8 cellular contexts compared by ENCODE assay signal in the genomic region with DNA sequence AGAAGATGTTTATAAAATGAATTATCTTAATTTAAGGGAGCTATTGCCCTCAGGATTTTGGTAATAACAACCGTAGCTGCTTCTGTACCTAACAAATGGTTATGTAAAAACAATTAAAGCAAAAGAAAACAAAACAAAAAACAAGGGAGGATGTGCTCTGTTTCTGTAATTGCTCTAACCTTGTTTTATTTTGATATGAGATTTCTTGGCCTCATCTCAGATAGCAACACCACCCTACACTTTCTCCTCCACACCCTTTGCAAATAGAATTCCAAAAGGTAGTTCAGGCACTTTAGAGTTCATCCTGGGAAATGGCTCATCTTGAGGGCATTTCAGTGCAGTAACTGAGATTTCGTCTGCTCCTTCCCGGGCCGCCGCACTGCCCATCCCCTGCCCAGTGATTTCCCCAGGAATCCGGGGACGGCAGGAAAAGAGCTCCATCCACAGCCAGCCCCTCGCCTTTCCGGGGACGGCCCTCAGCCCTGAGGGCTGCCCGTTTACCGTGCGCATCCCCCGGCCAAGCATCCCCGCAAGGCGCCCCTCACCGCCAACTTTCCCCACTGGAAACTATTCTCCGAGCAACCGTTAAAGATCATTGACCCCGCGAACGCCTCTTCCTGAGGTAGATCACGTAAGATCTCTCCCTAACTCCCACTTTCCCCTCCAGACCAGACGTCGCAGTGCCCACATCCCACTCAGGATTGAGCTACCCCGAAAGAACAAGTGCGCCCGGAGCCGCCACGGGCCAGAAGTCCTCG.
DNase-seq lines count a peak whose midpoint lies in the region; ATAC-seq and TF ChIP-seq lines count a peak whose summit lies in the region.

No MANE protein-coding gene starts in this region.

- H3K4me3 Mint-ChIP-seq in stimulated activated effector memory CD8-positive, alpha-beta T cell treated with anti-CD3 and anti-CD28 coated beads, Interleukin-12 subunit alpha, Interleukin-12 subunit beta, amount 100 ng/mL, for 72 hours: peak overlapping the region; percentile 99

- peak overlapping the region; percentile 81 for H3K9ac ChIP-seq in BLaER1

- H3K9me3 Mint-ChIP-seq in stimulated activated effector memory CD8-positive, alpha-beta T cell treated with anti-CD3 and anti-CD28 coated beads, Interleukin-12 subunit alpha, Interleukin-12 subunit beta, amount 100 ng/mL, for 72 hours: no peaks in the 10 kb centered on the region

- peaks cover 43% of the 10 kb centered on the region for H3K27me3 ChIP-seq in BLaER1
- no peaks in the 10 kb centered on the region for H3K27me3 ChIP-seq in HL-60 (ENCODE audit: insufficient read depth, poor library complexity, severe bottlenecking)

- no peaks in the 10 kb centered on the region for H3K9me3 ChIP-seq in BLaER1

- peak overlapping the region; percentile 98 for H3K4me2 ChIP-seq in BLaER1

- peak overlapping the region; percentile 99 for H3K27ac Mint-ChIP-seq in stimulated activated effector memory CD8-positive, alpha-beta T cell treated with anti-CD3 and anti-CD28 coated beads, Interleukin-12 subunit alpha, Interleukin-12 subunit beta, amount 100 ng/mL, for 72 hours

- TF ChIP-seq CTCF in HL-60 (IDR thresholded peaks at IDR 0.05; ENCODE audit: insufficient read depth, low read length) (no peak), GM10266 (IDR thresholded peaks at IDR 0.05; ENCODE audit: control insufficient read depth, insufficient read depth, low read depth, missing control alignments) (no peak)

- peaks cover 63% of the 10 kb centered on the region for H3K36me3 Mint-ChIP-seq in stimulated activated effector memory CD8-positive, alpha-beta T cell treated with anti-CD3 and anti-CD28 coated beads, Interleukin-12 subunit alpha, Interleukin-12 subunit beta, amount 100 ng/mL, for 72 hours

- H3K4me1 ChIP-seq in BLaER1: peaks cover 44% of the 10 kb centered on the region

- peaks cover 53% of the 10 kb centered on the region for H4K20me1 ChIP-seq in BLaER1

- H3K27ac ChIP-seq in BLaER1 (no peak overlapping the region), HL-60 (replicated peaks) (peak overlapping the region; percentile 54)

- H3K36me3 ChIP-seq in BLaER1: no peaks in the 10 kb centered on the region

- DNase-seq in HL-60 (ENCODE audit: low read depth in 1 of 2, low spot score in 1 of 2) (no peak), astrocyte of the hippocampus (ENCODE audit: low read depth, low spot score) (peak; percentile 63), islet precursor cell (peak; percentile 61), GF-D8 (lab: John Stamatoyannopoulos, UW) (no peak), GM10266 (ENCODE audit: extremely low spot score) (no peak)
- DNase-seq in stimulated activated effector memory CD8-positive, alpha-beta T cell treated with anti-CD3 and anti-CD28 coated beads, Interleukin-12 subunit alpha, Interleukin-12 subunit beta, amount 100 ng/mL, for 72 hours (ENCODE audit: low spot score in 2 of 2): no peak

- no peak for ATAC-seq in stimulated activated effector memory CD8-positive, alpha-beta T cell treated with anti-CD3 and anti-CD28 coated beads, Interleukin-12 subunit alpha, Interleukin-12 subunit beta, amount 100 ng/mL, for 72 hours
- no peak for ATAC-seq in GM18909 (IDR thresholded peaks at IDR 0.05; ENCODE audit: poor library complexity, unreplicated experiment)

- H3K4me1 Mint-ChIP-seq in stimulated activated effector memory CD8-positive, alpha-beta T cell treated with anti-CD3 and anti-CD28 coated beads, Interleukin-12 subunit alpha, Interleukin-12 subunit beta, amount 100 ng/mL, for 72 hours: peaks cover 37% of the 10 kb centered on the region

- H3K4me3 ChIP-seq in BLaER1: peak overlapping the region; percentile 89
- peak overlapping the region; percentile 90 for H3K4me3 ChIP-seq in HL-60 (replicated peaks; ENCODE audit: insufficient read depth, low read length)

Comparison
In these comparisons a context has a peak if more than half of its experiments do, and no peak if none do; other contexts are left out.
1. DNase-seq: peak in astrocyte of the hippocampus (single experiment) and islet precursor cell (single experiment); none in HL-60 (0 of 2), stimulated activated effector memory CD8-positive, alpha-beta T cell treated with anti-CD3 and anti-CD28 coated beads, Interleukin-12 subunit alpha, Interleukin-12 subunit beta, amount 100 ng/mL, for 72 hours (0 of 2), GF-D8 (single experiment) and GM10266 (single experiment).